In the genomic region with DNA sequence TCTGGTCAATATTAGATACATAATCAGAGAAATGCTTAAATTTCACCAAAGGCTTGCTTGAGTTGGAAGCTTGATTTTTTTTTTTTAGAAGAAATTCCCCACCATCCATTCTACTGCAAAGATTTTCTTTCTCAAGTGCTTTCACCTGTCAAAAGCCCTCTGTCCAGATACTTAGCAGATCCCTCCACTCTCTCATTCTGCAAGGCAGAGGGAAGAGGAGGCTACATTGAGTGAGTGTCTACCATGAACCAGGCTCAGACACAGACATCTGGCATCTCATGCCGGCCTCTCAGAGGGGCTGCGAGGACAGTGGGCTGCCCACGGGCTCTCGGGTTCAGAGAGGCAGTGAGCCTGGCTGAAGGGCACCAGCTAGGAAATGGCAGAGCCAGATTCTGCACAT, we compare ENCODE assay signal across 1 cellular context.
TF ChIP-seq lines count a peak whose summit lies in the region.

No MANE protein-coding gene starts in this region.

TF ChIP-seq in HepG2, 621 proteins besides CTCF, POLR2A, EP300 and RAD21 (continued from another document):
- TF ChIP-seq, protein P1, sequence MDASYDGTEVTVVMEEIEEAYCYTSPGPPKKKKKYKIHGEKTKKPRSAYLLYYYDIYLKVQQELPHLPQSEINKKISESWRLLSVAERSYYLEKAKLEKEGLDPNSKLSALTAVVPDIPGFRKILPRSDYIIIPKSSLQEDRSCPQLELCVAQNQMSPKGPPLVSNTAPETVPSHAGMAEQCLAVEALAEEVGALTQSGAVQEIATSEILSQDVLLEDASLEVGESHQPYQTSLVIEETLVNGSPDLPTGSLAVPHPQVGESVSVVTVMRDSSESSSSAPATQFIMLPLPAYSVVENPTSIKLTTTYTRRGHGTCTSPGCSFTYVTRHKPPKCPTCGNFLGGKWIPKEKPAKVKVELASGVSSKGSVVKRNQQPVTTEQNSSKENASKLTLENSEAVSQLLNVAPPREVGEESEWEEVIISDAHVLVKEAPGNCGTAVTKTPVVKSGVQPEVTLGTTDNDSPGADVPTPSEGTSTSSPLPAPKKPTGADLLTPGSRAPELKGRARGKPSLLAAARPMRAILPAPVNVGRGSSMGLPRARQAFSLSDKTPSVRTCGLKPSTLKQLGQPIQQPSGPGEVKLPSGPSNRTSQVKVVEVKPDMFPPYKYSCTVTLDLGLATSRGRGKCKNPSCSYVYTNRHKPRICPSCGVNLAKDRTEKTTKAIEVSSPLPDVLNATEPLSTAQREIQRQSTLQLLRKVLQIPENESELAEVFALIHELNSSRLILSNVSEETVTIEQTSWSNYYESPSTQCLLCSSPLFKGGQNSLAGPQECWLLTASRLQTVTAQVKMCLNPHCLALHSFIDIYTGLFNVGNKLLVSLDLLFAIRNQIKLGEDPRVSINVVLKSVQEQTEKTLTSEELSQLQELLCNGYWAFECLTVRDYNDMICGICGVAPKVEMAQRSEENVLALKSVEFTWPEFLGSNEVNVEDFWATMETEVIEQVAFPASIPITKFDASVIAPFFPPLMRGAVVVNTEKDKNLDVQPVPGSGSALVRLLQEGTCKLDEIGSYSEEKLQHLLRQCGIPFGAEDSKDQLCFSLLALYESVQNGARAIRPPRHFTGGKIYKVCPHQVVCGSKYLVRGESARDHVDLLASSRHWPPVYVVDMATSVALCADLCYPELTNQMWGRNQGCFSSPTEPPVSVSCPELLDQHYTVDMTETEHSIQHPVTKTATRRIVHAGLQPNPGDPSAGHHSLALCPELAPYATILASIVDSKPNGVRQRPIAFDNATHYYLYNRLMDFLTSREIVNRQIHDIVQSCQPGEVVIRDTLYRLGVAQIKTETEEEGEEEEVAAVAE (CRISPR knock-in tag; IDR thresholded peaks at IDR 0.05; ENCODE audit: borderline replicate concordance): no peak
- TF ChIP-seq FLYWCH1 (CRISPR knock-in tag; IDR thresholded peaks at IDR 0.05) (no peak), ZNF232 (CRISPR knock-in tag; IDR thresholded peaks at IDR 0.05; ENCODE audit: borderline replicate concordance) (no peak)
